In the genomic region with DNA sequence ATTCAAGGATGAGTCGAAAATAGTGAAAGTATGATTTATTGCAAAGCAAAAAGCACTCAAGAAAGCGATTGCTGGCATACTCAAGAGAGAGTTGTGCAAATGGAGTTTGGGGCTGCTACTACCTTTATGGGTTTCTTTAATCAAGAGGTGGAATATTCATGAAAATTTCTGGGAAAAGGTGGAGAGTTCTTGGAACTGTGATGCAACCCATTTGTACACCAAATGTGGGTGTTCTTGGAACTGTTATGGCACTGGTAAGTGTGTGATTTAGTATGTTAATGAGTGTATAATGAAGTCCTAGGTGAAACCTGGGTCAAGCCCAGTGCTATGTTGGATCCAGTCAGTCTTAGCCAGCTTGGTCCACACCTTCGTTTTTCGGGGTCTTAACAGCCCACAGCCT, we compare ENCODE assay signal across 21 cellular contexts.
"Had no signal": no experiment of that assay in that cellular context is flagged by ENCODE, and none has a peak within 500 bp of the region (broad histone marks: within the 10 kb centered on the region; RNA-seq: fewer than 3 reads in every experiment).

No MANE protein-coding gene starts in this region.

- H3K36me3 Mint-ChIP-seq: activated naive CD8-positive, alpha-beta T cell; mesothelial cell of epicardium; naive B cell; neural progenitor cell had no signal

- H3K9me3 Mint-ChIP-seq: activated T-helper 2 cell treated with anti-CD3 and anti-CD28 coated beads, Interferon-gamma antibody, Interleukin-2, Interleukin-4, amounts not matched to agents 10 μg/mL and 5 μg/mL and 100 μg/mL, durations not matched to agents 14 hours and 24 hours and 36 hours; effector memory CD8-positive, alpha-beta T cell; mesothelial cell of epicardium; neural progenitor cell; stimulated activated naive CD8-positive, alpha-beta T cell treated with anti-CD3 and anti-CD28 coated beads, Interleukin-15, Interleukin-2, amounts not matched to agents 100 ng/mL and 50 ng/mL, for 24 hours had no signal

- H3K27me3 Mint-ChIP-seq: activated naive CD8-positive, alpha-beta T cell; effector memory CD8-positive, alpha-beta T cell; stimulated activated naive CD8-positive, alpha-beta T cell treated with anti-CD3 and anti-CD28 coated beads, Interleukin-15, Interleukin-2, amounts not matched to agents 100 ng/mL and 50 ng/mL, for 24 hours had no signal

- ATAC-seq: activated CD8-positive, alpha-beta T cell treated with anti-CD3 and anti-CD28 coated beads, Interleukin-2, amount 10 ng/mL, durations not matched to agents 7 days and 5 days; effector memory CD8-positive, alpha-beta T cell; gastroesophageal sphincter; left cardiac atrium; left ventricle myocardium superior; right cardiac atrium had no signal

- H3K4me3 Mint-ChIP-seq: activated CD8-positive, alpha-beta T cell treated with anti-CD3 and anti-CD28 coated beads, Interleukin-2, amount 10 ng/mL, durations not matched to agents 7 days and 5 days; activated naive CD8-positive, alpha-beta T cell; effector memory CD8-positive, alpha-beta T cell; mesothelial cell of epicardium; neural progenitor cell; stimulated activated naive CD8-positive, alpha-beta T cell treated with anti-CD3 and anti-CD28 coated beads, Interleukin-15, Interleukin-2, amounts not matched to agents 100 ng/mL and 50 ng/mL, for 24 hours; T-helper 1 cell treated with Interleukin-12 subunit alpha and Interleukin-12 subunit beta and Interleukin-4 antibody, amounts not matched to agents 30 μg/mL and 1 μg/mL, for 36 hours had no signal

- H3K27ac Mint-ChIP-seq: activated CD8-positive, alpha-beta T cell treated with anti-CD3 and anti-CD28 coated beads, Interleukin-2, amount 10 ng/mL, durations not matched to agents 7 days and 5 days; activated naive CD8-positive, alpha-beta T cell; activated T-helper 2 cell treated with anti-CD3 and anti-CD28 coated beads, Interferon-gamma antibody, Interleukin-2, Interleukin-4, amounts not matched to agents 10 μg/mL and 5 μg/mL and 100 μg/mL, durations not matched to agents 14 hours and 24 hours and 36 hours; mesothelial cell of epicardium; neural progenitor cell; stimulated activated naive CD8-positive, alpha-beta T cell treated with anti-CD3 and anti-CD28 coated beads, Interleukin-15, Interleukin-2, amounts not matched to agents 100 ng/mL and 50 ng/mL, for 24 hours had no signal

- DNase-seq: activated CD4-positive, alpha-beta T cell treated with anti-CD3 and anti-CD28 coated beads for 48 hours; activated CD8-positive, alpha-beta T cell treated with anti-CD3 and anti-CD28 coated beads, Interleukin-2, amount 10 ng/mL, durations not matched to agents 7 days and 5 days; anterior cingulate cortex; dorsolateral prefrontal cortex; effector memory CD8-positive, alpha-beta T cell; left cardiac atrium; left ventricle myocardium superior; naive B cell; right cardiac atrium; stimulated activated CD4-positive, alpha-beta T cell treated with anti-CD3 and anti-CD28 coated beads, Interleukin-15, amount 100 ng/mL, for 24 hours; stimulated activated CD4-positive, alpha-beta T cell treated with anti-CD3 and anti-CD28 coated beads, Interleukin-2, amount 100 ng/mL, for 24 hours; T1000; trophoblast cell; WERI-Rb-1 had no signal
